In the genomic region with DNA sequence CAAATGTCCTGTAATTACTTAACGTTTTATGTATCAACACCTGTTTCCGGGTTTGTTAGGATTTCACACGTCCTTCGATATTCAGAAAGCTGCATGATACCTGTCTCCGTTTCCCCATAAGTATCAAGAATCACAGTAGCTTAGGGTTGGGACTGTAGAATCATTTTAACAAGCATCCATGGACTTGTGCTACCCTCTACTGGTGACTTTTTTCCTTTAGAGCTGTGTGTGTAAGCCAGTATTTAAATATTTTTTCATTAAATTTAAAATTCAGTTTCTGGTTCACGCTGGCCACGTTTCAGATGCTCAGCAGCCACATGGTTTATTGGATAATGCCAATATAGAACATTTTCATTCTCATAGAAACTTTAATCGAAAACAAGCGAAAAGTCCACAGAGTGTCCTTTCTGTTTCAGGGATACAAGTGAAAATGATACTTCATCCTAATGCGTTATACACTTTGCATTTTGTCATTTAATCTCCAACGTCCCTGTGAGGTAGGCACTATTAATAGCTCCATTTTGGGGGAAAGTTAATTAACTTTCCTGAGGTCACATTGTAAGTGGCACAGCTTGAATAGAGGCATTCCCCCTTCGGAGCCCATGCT, we compare ENCODE assay signal across 8 cellular contexts.
DNase-seq lines count a peak whose midpoint lies in the region; ATAC-seq and TF ChIP-seq lines count a peak whose summit lies in the region.

No MANE protein-coding gene starts in this region.

- H3K4me1 Mint-ChIP-seq in activated naive CD8-positive, alpha-beta T cell treated with anti-CD3 and anti-CD28 coated beads, Interleukin-2, amount 10 ng/mL, durations not matched to agents 7 days and 5 days: peaks cover 1% of the 10 kb centered on the region
- H3K4me1 Mint-ChIP-seq in activated naive CD8-positive, alpha-beta T cell treated with anti-CD3 and anti-CD28 coated beads for 36 hours: no peaks in the 10 kb centered on the region
- H3K4me1 Mint-ChIP-seq in MCF 10A (ENCODE audit: insufficient read depth, unreplicated experiment): peaks cover 13% of the 10 kb centered on the region

- 36 to 48% (median 41%) methylated on average over 12 of the region's 12 CpGs for WGBS in stomach, 5 donors

- CTCF ChIA-PET in MCF 10A (lab: Yijun Ruan, JAX): interaction anchor here (0.6 to 9.4 kb wide), 72 partner anchors 9 to 728 kb away, joined by 3 to 189 read pairs (median 4); partner anchors contain the start of genes HDHD5 and IL17RA

- H3K36me3 ChIP-seq in stomach: no peaks in the 10 kb centered on the region

- no TSS peak for BruUV-seq in MCF 10A (replicated peaks; lab: Mats Ljungman, UMichigan)

- no peak overlapping the region for H3K27ac Mint-ChIP-seq in activated naive CD8-positive, alpha-beta T cell treated with anti-CD3 and anti-CD28 coated beads, Interleukin-2, amount 10 ng/mL, durations not matched to agents 7 days and 5 days
- H3K27ac Mint-ChIP-seq in activated naive CD8-positive, alpha-beta T cell treated with anti-CD3 and anti-CD28 coated beads for 36 hours: no peak overlapping the region
- no peak overlapping the region for H3K27ac Mint-ChIP-seq in MCF 10A (ENCODE audit: low read depth, unreplicated experiment)

- H3K4me3 ChIP-seq in stomach: no peak overlapping the region

- H3K9me3 Mint-ChIP-seq in activated naive CD8-positive, alpha-beta T cell treated with anti-CD3 and anti-CD28 coated beads, Interleukin-2, amount 10 ng/mL, durations not matched to agents 7 days and 5 days: no peaks in the 10 kb centered on the region
- no peaks in the 10 kb centered on the region for H3K9me3 Mint-ChIP-seq in activated naive CD8-positive, alpha-beta T cell treated with anti-CD3 and anti-CD28 coated beads for 36 hours
- H3K9me3 Mint-ChIP-seq in MCF 10A (ENCODE audit: unreplicated experiment): no peaks in the 10 kb centered on the region

- POLR2A ChIA-PET in activated naive CD8-positive, alpha-beta T cell treated with anti-CD3 and anti-CD28 coated beads, Interleukin-2, amount 10 ng/mL, durations not matched to agents 7 days and 5 days (lab: Charles Lee): interaction anchor here (0.7 to 1.4 kb wide), 3 partner anchors 327 to 426 kb away, joined by 3 to 10 read pairs (median 5); no protein-coding TSS in a partner anchor
- POLR2A ChIA-PET in MCF 10A (lab: Yijun Ruan, JAX): interaction anchor here (0.7 to 2.2 kb wide), 11 partner anchors 22 to 444 kb away, joined by 3 to 38 read pairs (median 3); partner anchors contain the start of gene HDHD5

- no peak for DNase-seq in activated naive CD8-positive, alpha-beta T cell treated with anti-CD3 and anti-CD28 coated beads, Interleukin-2, amount 10 ng/mL, durations not matched to agents 7 days and 5 days
- no peak for DNase-seq in activated naive CD8-positive, alpha-beta T cell treated with anti-CD3 and anti-CD28 coated beads for 36 hours
- DNase-seq in NOMO-1 (lab: John Stamatoyannopoulos, UW; ENCODE audit: unreplicated experiment in 2 of 2) (peak; percentile 53 to 81), MCF 10A (ENCODE audit: unreplicated experiment) (peak; percentile 79), iris pigment epithelial cell (ENCODE audit: low read depth) (peak; percentile 75), stomach (no peak)

- peak; percentile 85 for TF ChIP-seq RAD21 in Ishikawa (IDR thresholded peaks at IDR 0.05; ENCODE audit: low read depth)

- TF ChIP-seq POLR2A in stomach (IDR thresholded peaks at IDR 0.05): no peak

- no peak overlapping the region for H3K4me3 Mint-ChIP-seq in activated naive CD8-positive, alpha-beta T cell treated with anti-CD3 and anti-CD28 coated beads, Interleukin-2, amount 10 ng/mL, durations not matched to agents 7 days and 5 days
- H3K4me3 Mint-ChIP-seq in activated naive CD8-positive, alpha-beta T cell treated with anti-CD3 and anti-CD28 coated beads for 36 hours: no peak overlapping the region
- no peak overlapping the region for H3K4me3 Mint-ChIP-seq in MCF 10A (ENCODE audit: unreplicated experiment)

- intact Hi-C loops in MCF 10A (cut with micrococcal nuclease) (loop anchor here (1.0 kb wide), 4 partner anchors 296 to 584 kb away; no protein-coding TSS in a partner anchor), stomach (cut with DNase I; ENCODE audit: low total_unique reads) (loop anchor here (10.0 kb wide), 1 partner anchor 327 kb away; no protein-coding TSS in a partner anchor)

- no peaks in the 10 kb centered on the region for H3K9me3 ChIP-seq in stomach

- H3K4me1 ChIP-seq in stomach: no peaks in the 10 kb centered on the region

- no peak for TF ChIP-seq EP300 in Ishikawa (IDR thresholded peaks at IDR 0.05; ENCODE audit: borderline replicate concordance)
- TF ChIP-seq EP300 in stomach (IDR thresholded peaks at IDR 0.05): no peak

- peak; percentile 68 for ATAC-seq in activated naive CD8-positive, alpha-beta T cell treated with anti-CD3 and anti-CD28 coated beads, Interleukin-2, amount 10 ng/mL, durations not matched to agents 7 days and 5 days (ENCODE audit: low read depth)
- ATAC-seq in HG03354 (IDR thresholded peaks at IDR 0.05; ENCODE audit: poor library complexity, severe bottlenecking, unreplicated experiment): no peak

- no peaks in the 10 kb centered on the region for H3K36me3 Mint-ChIP-seq in activated naive CD8-positive, alpha-beta T cell treated with anti-CD3 and anti-CD28 coated beads, Interleukin-2, amount 10 ng/mL, durations not matched to agents 7 days and 5 days
- H3K36me3 Mint-ChIP-seq in activated naive CD8-positive, alpha-beta T cell treated with anti-CD3 and anti-CD28 coated beads for 36 hours: no peaks in the 10 kb centered on the region
- no peaks in the 10 kb centered on the region for H3K36me3 Mint-ChIP-seq in MCF 10A (ENCODE audit: insufficient read depth, unreplicated experiment)

- H3K27me3 ChIP-seq in stomach: peaks cover 0 to 6% (median 0%) of the 10 kb centered on the region in 3 donors

- H3K27ac ChIP-seq in stomach: no peak overlapping the region

- peaks cover 8% of the 10 kb centered on the region for H3K27me3 Mint-ChIP-seq in activated naive CD8-positive, alpha-beta T cell treated with anti-CD3 and anti-CD28 coated beads, Interleukin-2, amount 10 ng/mL, durations not matched to agents 7 days and 5 days
- peaks cover 14% of the 10 kb centered on the region for H3K27me3 Mint-ChIP-seq in activated naive CD8-positive, alpha-beta T cell treated with anti-CD3 and anti-CD28 coated beads for 36 hours
- H3K27me3 Mint-ChIP-seq in MCF 10A (ENCODE audit: insufficient read depth, unreplicated experiment): no peaks in the 10 kb centered on the region

- TF ChIP-seq CTCF in MCF 10A (IDR thresholded peaks at IDR 0.05; ENCODE audit: unreplicated experiment) (peak; percentile 76), stomach (IDR thresholded peaks at IDR 0.05) (peak in 5 of 7 experiments; percentile 12 to 58 (median 44))

TF ChIP-seq in Ishikawa, 13 proteins besides CTCF, POLR2A, EP300 and RAD21:
- no peak for TF ChIP-seq CREB1 (IDR thresholded peaks at IDR 0.05; ENCODE audit: low read depth)
- TF ChIP-seq TCF12 (IDR thresholded peaks at IDR 0.05; ENCODE audit: low read depth): no peak
- no peak for TF ChIP-seq TEAD4 (IDR thresholded peaks at IDR 0.05)
- no peak for TF ChIP-seq CEBPB (IDR thresholded peaks at IDR 0.05)
- no peak for TF ChIP-seq YY1 (IDR thresholded peaks at IDR 0.05; ENCODE audit: low read depth)
- TF ChIP-seq NFIC (IDR thresholded peaks at IDR 0.05): no peak
- TF ChIP-seq ZBTB7A (IDR thresholded peaks at IDR 0.05; ENCODE audit: low read depth): no peak
- TF ChIP-seq, protein P1, sequence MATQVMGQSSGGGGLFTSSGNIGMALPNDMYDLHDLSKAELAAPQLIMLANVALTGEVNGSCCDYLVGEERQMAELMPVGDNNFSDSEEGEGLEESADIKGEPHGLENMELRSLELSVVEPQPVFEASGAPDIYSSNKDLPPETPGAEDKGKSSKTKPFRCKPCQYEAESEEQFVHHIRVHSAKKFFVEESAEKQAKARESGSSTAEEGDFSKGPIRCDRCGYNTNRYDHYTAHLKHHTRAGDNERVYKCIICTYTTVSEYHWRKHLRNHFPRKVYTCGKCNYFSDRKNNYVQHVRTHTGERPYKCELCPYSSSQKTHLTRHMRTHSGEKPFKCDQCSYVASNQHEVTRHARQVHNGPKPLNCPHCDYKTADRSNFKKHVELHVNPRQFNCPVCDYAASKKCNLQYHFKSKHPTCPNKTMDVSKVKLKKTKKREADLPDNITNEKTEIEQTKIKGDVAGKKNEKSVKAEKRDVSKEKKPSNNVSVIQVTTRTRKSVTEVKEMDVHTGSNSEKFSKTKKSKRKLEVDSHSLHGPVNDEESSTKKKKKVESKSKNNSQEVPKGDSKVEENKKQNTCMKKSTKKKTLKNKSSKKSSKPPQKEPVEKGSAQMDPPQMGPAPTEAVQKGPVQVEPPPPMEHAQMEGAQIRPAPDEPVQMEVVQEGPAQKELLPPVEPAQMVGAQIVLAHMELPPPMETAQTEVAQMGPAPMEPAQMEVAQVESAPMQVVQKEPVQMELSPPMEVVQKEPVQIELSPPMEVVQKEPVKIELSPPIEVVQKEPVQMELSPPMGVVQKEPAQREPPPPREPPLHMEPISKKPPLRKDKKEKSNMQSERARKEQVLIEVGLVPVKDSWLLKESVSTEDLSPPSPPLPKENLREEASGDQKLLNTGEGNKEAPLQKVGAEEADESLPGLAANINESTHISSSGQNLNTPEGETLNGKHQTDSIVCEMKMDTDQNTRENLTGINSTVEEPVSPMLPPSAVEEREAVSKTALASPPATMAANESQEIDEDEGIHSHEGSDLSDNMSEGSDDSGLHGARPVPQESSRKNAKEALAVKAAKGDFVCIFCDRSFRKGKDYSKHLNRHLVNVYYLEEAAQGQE (IDR thresholded peaks at IDR 0.05; ENCODE audit: low read depth): no peak
- TF ChIP-seq, protein P2, sequence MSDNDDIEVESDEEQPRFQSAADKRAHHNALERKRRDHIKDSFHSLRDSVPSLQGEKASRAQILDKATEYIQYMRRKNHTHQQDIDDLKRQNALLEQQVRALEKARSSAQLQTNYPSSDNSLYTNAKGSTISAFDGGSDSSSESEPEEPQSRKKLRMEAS (IDR thresholded peaks at IDR 0.05): no peak
- TF ChIP-seq, protein P3, sequence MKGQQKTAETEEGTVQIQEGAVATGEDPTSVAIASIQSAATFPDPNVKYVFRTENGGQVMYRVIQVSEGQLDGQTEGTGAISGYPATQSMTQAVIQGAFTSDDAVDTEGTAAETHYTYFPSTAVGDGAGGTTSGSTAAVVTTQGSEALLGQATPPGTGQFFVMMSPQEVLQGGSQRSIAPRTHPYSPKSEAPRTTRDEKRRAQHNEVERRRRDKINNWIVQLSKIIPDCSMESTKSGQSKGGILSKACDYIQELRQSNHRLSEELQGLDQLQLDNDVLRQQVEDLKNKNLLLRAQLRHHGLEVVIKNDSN (IDR thresholded peaks at IDR 0.05): no peak
- no peak for TF ChIP-seq EGR1 (IDR thresholded peaks at IDR 0.05)

Comparison
In these comparisons a context has a peak if more than half of its experiments do, and no peak if none do; other contexts are left out.
1. DNase-seq: peak in NOMO-1 (2 of 2), MCF 10A (single experiment) and iris pigment epithelial cell (single experiment); none in activated naive CD8-positive, alpha-beta T cell treated with anti-CD3 and anti-CD28 coated beads, Interleukin-2, amount 10 ng/mL, durations not matched to agents 7 days and 5 days (single experiment), activated naive CD8-positive, alpha-beta T cell treated with anti-CD3 and anti-CD28 coated beads for 36 hours (single experiment) and stomach (single experiment).